25 cellular contexts compared by ENCODE assay signal in the genomic region with DNA sequence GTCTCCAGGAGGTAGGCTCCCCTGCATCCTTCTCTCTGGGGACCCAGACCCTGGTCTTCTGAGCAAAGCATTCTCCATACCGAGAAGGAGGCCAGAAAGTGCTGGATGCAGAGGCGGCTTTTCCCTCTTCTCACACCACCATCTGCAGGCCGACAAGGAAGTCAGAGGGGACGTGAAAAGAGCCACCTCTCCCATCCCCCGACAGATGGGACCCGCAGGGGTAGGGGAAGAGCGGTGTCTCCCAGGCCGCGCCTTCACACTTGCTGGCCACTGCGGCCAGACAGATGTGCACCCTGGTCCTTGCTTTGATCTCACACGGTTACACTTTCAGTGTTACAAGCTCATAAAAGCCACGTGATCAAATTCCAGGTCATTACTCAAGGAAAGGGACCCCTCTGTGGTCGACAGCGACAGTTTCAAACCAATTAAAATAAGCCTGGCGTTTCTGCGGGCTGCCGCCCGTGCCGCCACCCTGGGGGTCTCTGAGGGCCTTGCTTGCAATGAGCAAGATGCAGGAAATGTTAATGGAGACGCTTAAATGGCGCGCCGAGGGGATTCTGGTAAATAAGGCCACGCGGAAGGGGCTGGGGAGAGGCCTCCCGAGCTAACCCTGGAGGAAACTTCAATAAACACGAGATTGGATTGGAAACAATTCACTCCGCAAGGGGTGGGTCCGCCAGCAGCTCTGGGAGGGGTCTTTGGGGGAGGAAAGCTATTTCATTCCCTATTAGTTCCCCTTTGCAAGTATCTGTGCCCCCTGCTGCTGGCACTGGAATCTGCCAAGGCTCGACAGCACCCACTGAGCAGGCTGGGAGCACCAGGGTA.
"Had no signal": no experiment of that assay in that cellular context is flagged by ENCODE, and none has a peak within 500 bp of the region (broad histone marks: within the 10 kb centered on the region; RNA-seq: fewer than 3 reads in every experiment).

No MANE protein-coding gene starts in this region.

- H3K9me3 ChIP-seq: breast epithelium, Peyer's patch, SJCRH30, SK-N-SH had no signal

- H3K36me3 ChIP-seq: breast epithelium, Peyer's patch, SJCRH30 had no signal

- ATAC-seq: activated CD4-positive, alpha-beta T cell treated with anti-CD3 and anti-CD28 coated beads for 36 hours; activated T-helper 17 cell treated with anti-CD3 and anti-CD28 coated beads, Interleukin-2, amount 50 U/mL, for 72 hours had no signal

- H3K4me3 ChIP-seq: breast epithelium, Peyer's patch, SJCRH30 had no signal

- H3K27me3 ChIP-seq: Peyer's patch had no signal

- H3K4me2 ChIP-seq: SK-N-SH had no signal

- H3K27ac ChIP-seq: breast epithelium, Peyer's patch, RWPE1, SJCRH30, VCaP had no signal

- DNase-seq: activated CD4-positive, alpha-beta memory T cell treated with anti-CD3 and anti-CD28 coated beads, Interleukin-2, amount 10 ng/mL, durations not matched to agents 7 days and 5 days; activated CD4-positive, alpha-beta T cell treated with anti-CD3 and anti-CD28 coated beads for 36 hours; activated CD4-positive, alpha-beta T cell treated with anti-CD3 and anti-CD28 coated beads, Interleukin-2, amount 50 U/mL, for 1 hour; activated gamma-delta T cell; activated naive CD4-positive, alpha-beta T cell treated with anti-CD3 and anti-CD28 coated beads, Interleukin-2, amount 10 ng/mL, durations not matched to agents 7 days and 5 days; activated naive CD8-positive, alpha-beta T cell treated with anti-CD3 and anti-CD28 coated beads for 36 hours; activated T-cell treated with anti-CD3 and anti-CD28 coated beads for 4 hours; activated T-cell treated with anti-CD3 and anti-CD28 coated beads, Interleukin-2, amount 50 U/mL, for 48 hours; anterior cingulate cortex; Karpas-422; MM.1S; NCI-H146; NCI-H187 treated with DMSO at 0.1 percent for 48 hours; NCI-H2081 treated with DMSO at 0.1 percent for 48 hours; NCI-H446; NCI-H524; Peyer's patch; Right ventricle myocardium superior; SJCRH30; SK-N-SH; T-helper 1 cell had no signal

- H3K9ac ChIP-seq: SK-N-SH had no signal

- H3K4me1 ChIP-seq: breast epithelium, Peyer's patch, SJCRH30 had no signal
